ENCODE assay signal across 13 cellular contexts in the genomic region with DNA sequence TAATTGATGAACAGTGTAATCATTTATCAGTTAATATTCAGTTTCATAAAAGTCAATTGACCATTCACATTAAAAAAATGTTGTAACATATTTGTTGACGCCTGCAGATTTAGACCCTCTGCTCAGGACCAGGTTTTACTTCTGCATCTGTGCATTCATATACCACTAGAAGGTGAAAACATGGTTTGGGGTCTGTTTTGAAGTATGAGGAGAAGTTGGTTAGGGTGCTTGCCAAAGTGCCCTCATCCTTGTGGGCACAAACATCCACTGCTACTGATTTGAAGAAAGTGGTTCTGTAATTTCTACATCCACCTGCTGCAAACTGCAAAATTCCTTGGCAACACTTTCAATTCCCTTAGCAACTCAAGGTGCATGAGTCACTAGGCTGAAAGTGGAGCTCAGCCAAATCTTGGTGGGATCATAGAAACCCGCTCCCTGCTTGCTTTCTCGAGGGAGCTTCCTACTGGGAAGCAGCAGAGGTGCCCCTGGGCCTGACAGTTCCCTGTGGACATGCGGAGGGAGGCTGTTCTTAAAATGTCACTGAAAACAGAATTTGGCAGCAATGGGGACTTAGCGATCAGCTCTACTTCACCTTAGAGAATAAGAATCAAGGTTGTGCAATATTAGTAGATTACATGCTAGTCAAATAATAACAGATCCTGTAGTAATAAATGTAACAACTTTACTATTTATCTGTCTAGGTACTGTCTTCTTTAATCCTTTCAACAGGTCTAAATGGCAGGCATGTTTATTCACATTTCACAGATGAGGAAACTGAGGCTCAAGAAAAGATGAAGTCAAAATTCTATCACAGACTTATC.
A peak's percentile ranks its signal among the peaks of the same experiment; 100 is the strongest.
DNase-seq lines count a peak whose midpoint lies in the region; ATAC-seq and TF ChIP-seq lines count a peak whose summit lies in the region.
"Had no signal": no experiment of that assay in that cellular context is flagged by ENCODE, and none has a peak within 500 bp of the region (broad histone marks: within the 10 kb centered on the region; RNA-seq: fewer than 3 reads in every experiment).

No MANE protein-coding gene starts in this region.

- CTCF ChIA-PET in Calu3 (lab: Charles Lee), result interaction anchor here (0.6 to 1.2 kb wide), 6 partner anchors 19 to 306 kb away, joined by 3 to 4 read pairs (median 3); no protein-coding TSS in a partner anchor

- H3K9me3 Mint-ChIP-seq in Calu3 (ENCODE audit: low read depth, unreplicated experiment), result no peaks in the 10 kb centered on the region
- no peaks in the 10 kb centered on the region for H3K9me3 Mint-ChIP-seq in activated T-cell treated with anti-CD3 and anti-CD28 coated beads, Interleukin-2, amount 50 U/mL, for 24 hours
- H3K9me3 Mint-ChIP-seq: activated T-helper 2 cell treated with anti-CD3 and anti-CD28 coated beads, Interferon-gamma antibody, Interleukin-2, Interleukin-4, amounts not matched to agents 10 μg/mL and 5 μg/mL and 100 μg/mL, durations not matched to agents 14 hours and 24 hours and 36 hours had no signal

- peak overlapping the region; percentile 32 for H3K27ac Mint-ChIP-seq in Calu3 (ENCODE audit: unreplicated experiment)
- H3K27ac Mint-ChIP-seq in activated T-cell treated with anti-CD3 and anti-CD28 coated beads, Interleukin-2, amount 50 U/mL, for 24 hours, result no peak overlapping the region
- H3K27ac Mint-ChIP-seq: activated T-helper 2 cell treated with anti-CD3 and anti-CD28 coated beads, Interferon-gamma antibody, Interleukin-2, Interleukin-4, amounts not matched to agents 10 μg/mL and 5 μg/mL and 100 μg/mL, durations not matched to agents 14 hours and 24 hours and 36 hours; CD14-positive monocyte had no signal

- no peaks in the 10 kb centered on the region for H3K27me3 Mint-ChIP-seq in Calu3 (ENCODE audit: unreplicated experiment)
- no peaks in the 10 kb centered on the region for H3K27me3 Mint-ChIP-seq in activated T-cell treated with anti-CD3 and anti-CD28 coated beads, Interleukin-2, amount 50 U/mL, for 24 hours
- H3K27me3 Mint-ChIP-seq: naive B cell had no signal

- DNase-seq in Calu3 (peak; percentile 79), NAMALWA (ENCODE audit: low spot score) (peak; percentile 15), astrocyte of the hippocampus (ENCODE audit: low read depth, low spot score) (peak; percentile 92), kidney tubule cell (ENCODE audit: low spot score) (peak; percentile 87), SK-N-DZ (ENCODE audit: low spot score) (no peak)
- DNase-seq in activated T-cell treated with anti-CD3 and anti-CD28 coated beads, Interleukin-2, amount 50 U/mL, for 24 hours, result no peak
- DNase-seq: naive B cell; NCI-H82; stimulated activated CD4-positive, alpha-beta T cell treated with anti-CD3 and anti-CD28 coated beads, Interleukin-1b, Interleukin-23, amount 100 ng/mL, for 48 hours had no signal

- intact Hi-C loops in Calu3 (cut with micrococcal nuclease; ENCODE audit: unreplicated experiment), result loop anchor here (1.0 to 5.0 kb wide), 2 partner anchors 20 to 446 kb away; no protein-coding TSS in a partner anchor

- H3K4me3 Mint-ChIP-seq in Calu3 (ENCODE audit: low read depth, unreplicated experiment), result peak overlapping the region; percentile 20
- no peak overlapping the region for H3K4me3 Mint-ChIP-seq in activated T-cell treated with anti-CD3 and anti-CD28 coated beads, Interleukin-2, amount 50 U/mL, for 24 hours
- H3K4me3 Mint-ChIP-seq: CD14-positive monocyte, naive B cell had no signal

- no peak for ATAC-seq in GM18520 (IDR thresholded peaks at IDR 0.05; ENCODE audit: unreplicated experiment)
- ATAC-seq in GM21619 (IDR thresholded peaks at IDR 0.05; ENCODE audit: unreplicated experiment), result no peak

- TF ChIP-seq CTCF in Calu3 (IDR thresholded peaks at IDR 0.05; ENCODE audit: unreplicated experiment), result no peak

- BruUV-seq in Calu3 (replicated peaks; lab: Mats Ljungman, UMichigan), result no TSS peak

- H3K4me1 Mint-ChIP-seq in Calu3 (ENCODE audit: low read depth, unreplicated experiment), result peaks cover 32% of the 10 kb centered on the region
- H3K4me1 Mint-ChIP-seq in activated T-cell treated with anti-CD3 and anti-CD28 coated beads, Interleukin-2, amount 50 U/mL, for 24 hours (ENCODE audit: low read depth), result no peaks in the 10 kb centered on the region

- peaks cover 6% of the 10 kb centered on the region for H3K36me3 Mint-ChIP-seq in Calu3 (ENCODE audit: insufficient read depth, unreplicated experiment)
- no peaks in the 10 kb centered on the region for H3K36me3 Mint-ChIP-seq in activated T-cell treated with anti-CD3 and anti-CD28 coated beads, Interleukin-2, amount 50 U/mL, for 24 hours (ENCODE audit: low read depth)

Comparison
In these comparisons a context has a peak if more than half of its experiments do, and no peak if none do; other contexts are left out.
1. DNase-seq: peak in Calu3 (single experiment), NAMALWA (single experiment), astrocyte of the hippocampus (single experiment) and kidney tubule cell (single experiment); none in activated T-cell treated with anti-CD3 and anti-CD28 coated beads, Interleukin-2, amount 50 U/mL, for 24 hours (single experiment) and SK-N-DZ (single experiment).